Comparison of ENCODE assay signal across 1 cellular context in genomic region chr16:64579712-64580111, GRCh38.
TF ChIP-seq lines count a peak whose summit lies in the region.

No MANE protein-coding gene starts in this region.

TF ChIP-seq in HepG2, 621 proteins besides CTCF, POLR2A, EP300 and RAD21 (continued from another document):
- TF ChIP-seq ZNF407 (CRISPR knock-in tag; IDR thresholded peaks at IDR 0.05; ENCODE audit: not compliant biosample characterization) (no peak), CREB1 (IDR thresholded peaks at IDR 0.05) (peak; percentile 78), CREB1 (CRISPR knock-in tag; IDR thresholded peaks at IDR 0.05) (no peak), ATF7 (IDR thresholded peaks at IDR 0.05) (peak; percentile 96), ATF7 (CRISPR knock-in tag; IDR thresholded peaks at IDR 0.05) (no peak), ATF2 (CRISPR knock-in tag; IDR thresholded peaks at IDR 0.05) (no peak), NFKB2 (CRISPR knock-in tag; IDR thresholded peaks at IDR 0.05; ENCODE audit: borderline replicate concordance) (no peak), ERF (CRISPR knock-in tag; IDR thresholded peaks at IDR 0.05) (no peak)
TF ChIP-seq in HepG2: peak in this region for 3.
